8 cellular contexts compared by ENCODE assay signal in the genomic region with DNA sequence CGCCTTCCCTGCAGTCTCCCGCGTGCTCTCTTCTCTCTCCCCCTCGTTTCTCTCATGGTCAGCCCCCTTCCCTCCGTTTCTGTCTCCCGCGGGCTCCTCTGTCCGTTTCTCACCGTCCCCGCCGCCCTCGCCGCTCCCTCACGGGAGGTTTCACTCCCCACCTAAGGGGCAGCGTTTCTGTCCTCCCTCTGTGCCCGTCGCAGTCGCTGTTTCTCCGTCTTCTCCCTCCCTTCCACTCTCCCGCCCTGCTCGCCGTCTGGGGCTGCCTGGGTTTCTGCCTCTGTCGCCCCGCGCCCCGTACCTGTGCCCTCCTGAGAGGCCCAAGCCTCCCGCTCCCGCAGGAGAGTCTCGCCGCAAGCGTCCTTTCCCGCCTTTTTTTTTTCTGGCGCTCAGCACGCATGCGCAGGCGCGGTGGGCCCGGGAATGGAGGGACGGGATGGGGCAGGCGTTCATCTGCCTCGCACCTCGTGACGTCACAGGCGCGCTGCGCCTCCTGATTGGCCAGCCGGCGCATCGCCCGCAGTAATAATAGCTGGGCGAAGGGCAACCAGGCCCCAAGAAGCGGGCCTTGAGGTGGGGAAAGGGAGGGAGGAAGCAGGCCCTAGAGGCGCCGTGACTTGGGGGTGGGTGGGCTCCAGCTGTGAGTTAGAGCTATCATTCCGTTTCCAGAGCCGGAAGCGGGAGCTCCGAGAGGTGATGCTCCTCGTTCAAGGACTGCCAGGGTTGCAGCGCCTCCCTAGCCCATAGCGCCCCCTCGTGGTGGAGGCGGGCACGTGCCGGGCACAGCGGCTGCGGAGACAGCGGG. TPM values are rescaled to one million over a fixed set of nuclear protein-coding genes. Genes with fewer than 3 reads are reported as not detected.
DNase-seq lines count a peak whose midpoint lies in the region; ATAC-seq and TF ChIP-seq lines count a peak whose summit lies in the region.

No MANE protein-coding gene starts in this region.

- peak; percentile 98 for TF ChIP-seq CTCF in PC-3 (conservative IDR thresholded peaks at IDR 0.05; ENCODE audit: low read depth, low read length)
- peak; percentile 96 to 99 (median 98) for TF ChIP-seq CTCF in esophagus squamous epithelium (IDR thresholded peaks at IDR 0.05)

- TF ChIP-seq RAD21 in Ishikawa (IDR thresholded peaks at IDR 0.05; ENCODE audit: low read depth), result peak; percentile 93

- H3K9ac ChIP-seq in PC-3 (ENCODE audit: low read length), result no peak overlapping the region

- H3K9me3 Mint-ChIP-seq in activated T-cell treated with anti-CD3 and anti-CD28 coated beads, Interleukin-2, amount 50 U/mL, for 24 hours, result peaks cover 3% of the 10 kb centered on the region
- H3K9me3 Mint-ChIP-seq in naive B cell, result no peaks in the 10 kb centered on the region

- peak overlapping the region; percentile 71 for H3K4me3 Mint-ChIP-seq in activated T-cell treated with anti-CD3 and anti-CD28 coated beads, Interleukin-2, amount 50 U/mL, for 24 hours
- H3K4me3 Mint-ChIP-seq in naive B cell, result peak overlapping the region; percentile 84 to 96 (median 92)

- H3K4me2 ChIP-seq in PC-3 (ENCODE audit: low read length), result peak overlapping the region; percentile 72

- peak overlapping the region; percentile 89 for H3K27ac Mint-ChIP-seq in activated T-cell treated with anti-CD3 and anti-CD28 coated beads, Interleukin-2, amount 50 U/mL, for 24 hours
- peak overlapping the region; percentile 71 to 99 (median 97) for H3K27ac Mint-ChIP-seq in naive B cell

- H3K36me3 ChIP-seq in PC-3 (ENCODE audit: low read depth, low read length) (no peaks in the 10 kb centered on the region), esophagus squamous epithelium (peaks cover 0 to 5% (median 0%) of the 10 kb centered on the region in 3 donors)

- H3K9me2 ChIP-seq in PC-3 (replicated peaks; ENCODE audit: low read length), result no peaks in the 10 kb centered on the region

- peaks cover 18% of the 10 kb centered on the region for H3K4me1 Mint-ChIP-seq in activated T-cell treated with anti-CD3 and anti-CD28 coated beads, Interleukin-2, amount 50 U/mL, for 24 hours (ENCODE audit: low read depth)
- peaks cover 27 to 33% (median 30%) of the 10 kb centered on the region in 3 donors for H3K4me1 Mint-ChIP-seq in naive B cell

- H3K9me3 ChIP-seq in PC-3 (ENCODE audit: low read length) (no peaks in the 10 kb centered on the region), esophagus squamous epithelium (no peaks in the 10 kb centered on the region)

- no TSS peak for BruUV-seq in PC-3 (replicated peaks; lab: Mats Ljungman, UMichigan)

- peak overlapping the region; percentile 85 for H2AFZ ChIP-seq in PC-3 (ENCODE audit: low read length)

- H3K4me3 ChIP-seq in PC-3 (ENCODE audit: low read length) (peak overlapping the region; percentile 51; the same call in 1 of the 2 replicates), esophagus squamous epithelium (peak overlapping the region; percentile 28 to 59 (median 42))

- H3K79me2 ChIP-seq in PC-3 (ENCODE audit: low read length), result no peaks in the 10 kb centered on the region

- H4K20me1 ChIP-seq in PC-3 (ENCODE audit: low read length), result no peaks in the 10 kb centered on the region

- peak; percentile 87 for DNase-seq in DMS153 treated with DMSO at 0.1 percent for 48 hours (lab: John Stamatoyannopoulos, UW; ENCODE audit: unreplicated experiment)
- DNase-seq in PC-3, result peak; percentile 84
- peak; percentile 98 for DNase-seq in activated T-cell treated with anti-CD3 and anti-CD28 coated beads, Interleukin-2, amount 50 U/mL, for 24 hours
- DNase-seq in esophagus squamous epithelium (lab: John Stamatoyannopoulos, UW), result peak; percentile 54
- DNase-seq in naive B cell, result peak; percentile 93
- DNase-seq in stimulated activated CD8-positive, alpha-beta memory T cell treated with anti-CD3 and anti-CD28 coated beads, Interleukin-7, amount 100 ng/mL, for 48 hours (ENCODE audit: extremely low read depth in 1 of 2, low read depth in 1 of 2), result peak; percentile 83 to 85

- H3K27ac ChIP-seq in PC-3 (ENCODE audit: low read length), result no peak overlapping the region
- H3K27ac ChIP-seq in esophagus squamous epithelium, result peak overlapping the region; percentile 58 to 81 (median 76)

- no peaks in the 10 kb centered on the region for H3K27me3 Mint-ChIP-seq in activated T-cell treated with anti-CD3 and anti-CD28 coated beads, Interleukin-2, amount 50 U/mL, for 24 hours
- H3K27me3 Mint-ChIP-seq in naive B cell, result peaks cover 0 to 9% (median 6%) of the 10 kb centered on the region in 3 donors

- no peaks in the 10 kb centered on the region; the same call in 1 of the 2 replicates for H3K4me1 ChIP-seq in PC-3 (ENCODE audit: insufficient read depth, low read length)
- peaks cover 4 to 13% (median 7%) of the 10 kb centered on the region in 3 donors for H3K4me1 ChIP-seq in esophagus squamous epithelium

- peak; percentile 75 for ATAC-seq in GM21576 (IDR thresholded peaks at IDR 0.05; ENCODE audit: unreplicated experiment)
- peak; percentile 94 for ATAC-seq in PC-3
- ATAC-seq in naive B cell (ENCODE audit: low read depth in 2 of 2), result peak; percentile 93 to 95

- no peaks in the 10 kb centered on the region for H3K36me3 Mint-ChIP-seq in activated T-cell treated with anti-CD3 and anti-CD28 coated beads, Interleukin-2, amount 50 U/mL, for 24 hours (ENCODE audit: low read depth)
- no peaks in the 10 kb centered on the region for H3K36me3 Mint-ChIP-seq in naive B cell

- POLR2A ChIA-PET in PC-3 (lab: Charles Lee; ENCODE audit: unreplicated experiment), result interaction anchor here (0.5 kb wide), 1 partner anchor 165 kb away, joined by 3 read pairs; no protein-coding TSS in a partner anchor

- no peaks in the 10 kb centered on the region for H3F3A ChIP-seq in PC-3 (ENCODE audit: low read length, unreplicated experiment)

- WGBS in esophagus squamous epithelium, 2 donors, result 27 to 35% methylated on average over 46 to 47 of the region's 68 CpGs

- no peak for TF ChIP-seq POLR2A in esophagus squamous epithelium (IDR thresholded peaks at IDR 0.05)

- CTCF ChIA-PET in PC-3 (lab: Charles Lee), result interaction anchor here (0.5 to 1.7 kb wide), 17 partner anchors 9 to 668 kb away, joined by 3 to 33 read pairs (median 4); partner anchors contain the start of genes FIZ1, ISOC2, NAT14 and SSC5D

- intact Hi-C loops in PC-3 (cut with micrococcal nuclease), result loop anchor here (1.0 to 5.0 kb wide), 2 partner anchors 35 to 361 kb away; no protein-coding TSS in a partner anchor
- intact Hi-C loops in esophagus squamous epithelium (cut with DNase I), result loop anchor here (5.0 kb wide), 1 partner anchor 36 kb away; no protein-coding TSS in a partner anchor

- H3K27me3 ChIP-seq in PC-3 (ENCODE audit: low read length) (no peaks in the 10 kb centered on the region), esophagus squamous epithelium (no peaks in the 10 kb centered on the region)

- TF ChIP-seq EP300 in Ishikawa (IDR thresholded peaks at IDR 0.05; ENCODE audit: borderline replicate concordance), result no peak

TF ChIP-seq in Ishikawa, 13 proteins besides CTCF, POLR2A, EP300 and RAD21:
- TF ChIP-seq CREB1 (IDR thresholded peaks at IDR 0.05; ENCODE audit: low read depth) (peak; percentile 91), ZBTB7A (IDR thresholded peaks at IDR 0.05; ENCODE audit: low read depth) (peak; percentile 82), TAF1 (IDR thresholded peaks at IDR 0.05; ENCODE audit: low read depth) (no peak)
- TF ChIP-seq, protein P1, sequence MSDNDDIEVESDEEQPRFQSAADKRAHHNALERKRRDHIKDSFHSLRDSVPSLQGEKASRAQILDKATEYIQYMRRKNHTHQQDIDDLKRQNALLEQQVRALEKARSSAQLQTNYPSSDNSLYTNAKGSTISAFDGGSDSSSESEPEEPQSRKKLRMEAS (IDR thresholded peaks at IDR 0.05), result peak; percentile 100
- TF ChIP-seq, protein P2, sequence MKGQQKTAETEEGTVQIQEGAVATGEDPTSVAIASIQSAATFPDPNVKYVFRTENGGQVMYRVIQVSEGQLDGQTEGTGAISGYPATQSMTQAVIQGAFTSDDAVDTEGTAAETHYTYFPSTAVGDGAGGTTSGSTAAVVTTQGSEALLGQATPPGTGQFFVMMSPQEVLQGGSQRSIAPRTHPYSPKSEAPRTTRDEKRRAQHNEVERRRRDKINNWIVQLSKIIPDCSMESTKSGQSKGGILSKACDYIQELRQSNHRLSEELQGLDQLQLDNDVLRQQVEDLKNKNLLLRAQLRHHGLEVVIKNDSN (IDR thresholded peaks at IDR 0.05), result peak; percentile 65

RNA-seq across cellular contexts. Expression of gene SSC5D, which starts 15.4 kb away (rescaled TPM):
- 0.17 TPM in 1 of 2 replicates, not detected in the other for total RNA-seq in PC-3 (2014; rRNA removed)
- total RNA-seq in esophagus squamous epithelium, result 1 to 10 TPM in 1 of 4 donors, under 1 TPM in 3; 0.40 to 5.0 (median 0.68) TPM
- under 1 TPM in 4 of 6 donors, not detected in 2; 0.05 to 0.11 (median 0.09) TPM for polyA plus RNA-seq in naive B cell (ENCODE audit: low read depth in 6 of 6)

RNA-seq across cellular contexts. Expression of gene NAT14, which starts 18.7 kb away (rescaled TPM):
- 17.5 and 21.0 TPM in 2 replicates for total RNA-seq in PC-3 (2014; rRNA removed)
- total RNA-seq in esophagus squamous epithelium, result 1 to 10 TPM; 1.3 to 4.3 (median 2.9) TPM
- 1 to 10 TPM; 3.4 to 7.5 (median 4.8) TPM for polyA plus RNA-seq in naive B cell (ENCODE audit: low read depth in 6 of 6)

RNA-seq across cellular contexts. Expression of gene ZNF628, which starts 27.2 kb away (rescaled TPM):
- total RNA-seq in PC-3 (2014; rRNA removed), result 11.8 and 24.2 TPM in 2 replicates
- total RNA-seq in esophagus squamous epithelium, result 10 to 100 TPM in 1 of 4 donors, 1 to 10 TPM in 3; 4.4 to 22.0 (median 6.8) TPM
- polyA plus RNA-seq in naive B cell (ENCODE audit: low read depth in 6 of 6), result 1 to 10 TPM in 2 of 6 donors, under 1 TPM in 3, not detected in 1; 0.16 to 2.2 (median 0.94) TPM

RNA-seq across cellular contexts. Expression of gene SBK2, which starts 33.3 kb away (rescaled TPM):
- total RNA-seq in PC-3 (2014; rRNA removed), result not detected in 2 replicates
- total RNA-seq in esophagus squamous epithelium, result not detected
- not detected for polyA plus RNA-seq in naive B cell (ENCODE audit: low read depth in 6 of 6)

RNA-seq across cellular contexts. Expression of gene C19orf85, which starts 39.1 kb away (rescaled TPM):
- total RNA-seq in PC-3 (2014; rRNA removed) (not detected in 2 replicates), esophagus squamous epithelium (not detected)
- not detected for polyA plus RNA-seq in naive B cell (ENCODE audit: low read depth in 6 of 6)
